ENCODE assay signal across 19 cellular contexts in the genomic region with DNA sequence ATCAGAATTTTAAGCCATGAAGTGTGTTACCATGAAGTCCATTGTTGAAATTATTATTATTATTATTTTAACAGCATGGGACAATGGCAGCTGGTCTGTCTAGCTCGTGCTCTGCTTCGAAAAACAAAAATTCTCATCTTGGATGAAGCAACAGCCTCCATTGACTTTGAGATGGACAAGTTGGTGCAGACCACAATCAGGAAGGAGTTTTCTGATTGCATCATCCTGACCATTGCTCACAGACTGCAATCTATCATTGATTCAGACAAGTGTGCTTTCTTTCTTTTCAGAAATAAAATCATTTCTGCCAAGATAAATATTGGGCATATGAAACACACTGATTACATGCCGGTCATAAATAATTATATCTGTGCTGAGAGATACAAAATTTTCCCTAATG.
A peak's percentile ranks its signal among the peaks of the same experiment; 100 is the strongest.
DNase-seq lines count a peak whose midpoint lies in the region; TF ChIP-seq lines count a peak whose summit lies in the region.
"Had no signal": no experiment of that assay in that cellular context is flagged by ENCODE, and none has a peak within 500 bp of the region (broad histone marks: within the 10 kb centered on the region; RNA-seq: fewer than 3 reads in every experiment).

No MANE protein-coding gene starts in this region.

- no peaks in the 10 kb centered on the region for H4K20me1 ChIP-seq in BLaER1 treated with 17β-estradiol and CSF1 and Interleukin-3, amounts not matched to agents 10 nM and 100 nM

- H3K27me3 ChIP-seq in BLaER1 treated with 17β-estradiol and CSF1 and Interleukin-3, amounts not matched to agents 10 nM and 100 nM: no peaks in the 10 kb centered on the region

- H3K4me2 ChIP-seq in BLaER1 treated with 17β-estradiol and CSF1 and Interleukin-3, amounts not matched to agents 10 nM and 100 nM: peak overlapping the region in 7 of 11 experiments; percentile 2 to 58 (median 48); a peak in 10 of 22 replicates
- H3K4me2 ChIP-seq: A549 had no signal

- TF ChIP-seq POLR2A in NB4 (IDR thresholded peaks at IDR 0.05; ENCODE audit: extremely low read depth, insufficient read length): no peak

- peaks cover 0 to 23% (median 8%) of the 10 kb centered on the region in 10 experiments; a peak in 9 of 20 replicates for H3K4me1 ChIP-seq in BLaER1 treated with 17β-estradiol and CSF1 and Interleukin-3, amounts not matched to agents 10 nM and 100 nM
- H3K4me1 ChIP-seq: A549, left lung, parathyroid adenoma had no signal

- TF ChIP-seq CTCF in NB4 (IDR thresholded peaks at IDR 0.05; ENCODE audit: low read depth, low read length): no peak
- no peak for TF ChIP-seq CTCF in fibroblast of pulmonary artery (IDR thresholded peaks at IDR 0.05; ENCODE audit: low read length, missing control alignments)

- H3K4me3 ChIP-seq in BLaER1 treated with 17β-estradiol and CSF1 and Interleukin-3, amounts not matched to agents 10 nM and 100 nM: no peak overlapping the region
- H3K4me3 ChIP-seq in NB4 (ENCODE audit: low read depth, low read length) (no peak overlapping the region), fibroblast of pulmonary artery (replicated peaks; ENCODE audit: low read depth, low read length) (no peak overlapping the region)
- H3K4me3 ChIP-seq: A549, left lung had no signal

- H3K27ac ChIP-seq in BLaER1 treated with 17β-estradiol and CSF1 and Interleukin-3, amounts not matched to agents 10 nM and 100 nM: 0 out of 22 replicates have a peak overlapping the region, but pooled peaks of 1 of the 11 experiments have one; percentile 20
- H3K27ac ChIP-seq: A549, left lung, parathyroid adenoma had no signal

- no peaks in the 10 kb centered on the region for H3K9me3 ChIP-seq in BLaER1 treated with 17β-estradiol and CSF1 and Interleukin-3, amounts not matched to agents 10 nM and 100 nM (replicated peaks in 1 of 11)
- H3K9me3 ChIP-seq: A549, left lung had no signal

- H3K36me3 ChIP-seq in BLaER1 treated with 17β-estradiol and CSF1 and Interleukin-3, amounts not matched to agents 10 nM and 100 nM: no peaks in the 10 kb centered on the region
- H3K36me3 ChIP-seq: left lung had no signal

- DNase-seq in NB4 (ENCODE audit: low read depth) (peak; percentile 86), amniotic epithelial cell (ENCODE audit: low read depth) (peak; percentile 77), fibroblast of pulmonary artery (ENCODE audit: low read depth) (peak; percentile 80), NCI-H2029 (lab: John Stamatoyannopoulos, UW) (no peak), NCI-H1417 (lab: John Stamatoyannopoulos, UW) (no peak), NCI-H345 (lab: John Stamatoyannopoulos, UW) (no peak)
- no peak for DNase-seq in activated CD4-positive, alpha-beta T cell treated with anti-CD3 and anti-CD28 coated beads for 1 hour
- DNase-seq: activated CD4-positive, alpha-beta T cell treated with anti-CD3 and anti-CD28 coated beads, Interleukin-2, amount 50 U/mL, for 4 hours; activated naive CD8-positive, alpha-beta T cell treated with anti-CD3 and anti-CD28 coated beads, Interleukin-2, amount 50 U/mL, for 24 hours; activated T-cell treated with anti-CD3 and anti-CD28 coated beads, Interleukin-2, amount 50 U/mL, for 4 hours; CD8-positive, alpha-beta T cell; GOT3; left lung; NCI-H2081; Right ventricle myocardium superior; stimulated activated naive CD4-positive, alpha-beta T cell treated with Interleukin-2 at 50 U/mL for 16 hours had no signal

- no peak overlapping the region for H3K9ac ChIP-seq in BLaER1 treated with 17β-estradiol and CSF1 and Interleukin-3, amounts not matched to agents 10 nM and 100 nM
- H3K9ac ChIP-seq: parathyroid adenoma had no signal

Comparison
In these comparisons a context has a peak if more than half of its experiments do, and no peak if none do; other contexts are left out.
1. DNase-seq: peak in NB4 (single experiment), amniotic epithelial cell (single experiment) and fibroblast of pulmonary artery (single experiment); none in activated CD4-positive, alpha-beta T cell treated with anti-CD3 and anti-CD28 coated beads for 1 hour (single experiment), NCI-H2029 (single experiment), NCI-H1417 (0 of 3) and NCI-H345 (single experiment).